ENCODE assay signal across 23 cellular contexts in genomic region chr18:51478908-51479307, GRCh38.
"Had no signal": no experiment of that assay in that cellular context is flagged by ENCODE, and none has a peak within 500 bp of the region (broad histone marks: within the 10 kb centered on the region; RNA-seq: fewer than 3 reads in every experiment).

No MANE protein-coding gene starts in this region.

- H3K27me3 ChIP-seq: neutrophil, pancreas, right lobe of liver, sigmoid colon, stomach, thyroid gland, tibial nerve, upper lobe of left lung, vagina had no signal

- DNase-seq: naive thymus-derived CD8-positive, alpha-beta T cell; nephron progenitor cell; nucleus accumbens; pancreas; psoas muscle; right lobe of liver; sigmoid colon; small intestine; stimulated activated CD4-positive, alpha-beta T cell treated with anti-CD3 and anti-CD28 coated beads, Interleukin-15, amount 100 ng/mL, for 24 hours; stimulated activated CD4-positive, alpha-beta T cell treated with anti-CD3 and anti-CD28 coated beads, Interleukin-2, amount 100 ng/mL, for 24 hours; stimulated activated CD4-positive, alpha-beta T cell treated with anti-CD3 and anti-CD28 coated beads, Interleukin-2, amount 100 ng/mL, for 48 hours; stimulated activated CD4-positive, alpha-beta T cell treated with anti-CD3 and anti-CD28 coated beads, Interleukin-4, amount 100 ng/mL, for 24 hours; stimulated activated naive B cell treated with anti-CD40 and anti-IgM and Interleukin-4, amounts not matched to agents 10 μg/mL and 1 μg/mL and 100 μg/mL, for 72 hours; stimulated activated naive CD4-positive, alpha-beta T cell treated with Interleukin-2 at 50 U/mL for 16 hours; stomach; thyroid gland; trophoblast cell; upper lobe of left lung had no signal

- ATAC-seq: naive thymus-derived CD8-positive, alpha-beta T cell; pancreas; psoas muscle; right lobe of liver; stimulated activated effector memory CD8-positive, alpha-beta T cell treated with anti-CD3 and anti-CD28 coated beads, Interleukin-12 subunit alpha, Interleukin-12 subunit beta, amount 100 ng/mL, for 72 hours; stimulated activated naive B cell treated with anti-CD40 and anti-IgM and Interleukin-4, amounts not matched to agents 10 μg/mL and 1 μg/mL and 100 μg/mL, for 72 hours had no signal

- H3K27ac ChIP-seq: neutrophil, pancreas, psoas muscle, right lobe of liver, sigmoid colon, stomach, thoracic aorta, thyroid gland, tibial nerve, upper lobe of left lung, vagina had no signal

- H3K4me3 ChIP-seq: pancreas, psoas muscle, right lobe of liver, sigmoid colon, stomach, thoracic aorta, thyroid gland, tibial nerve, upper lobe of left lung, vagina had no signal

- H3K36me3 ChIP-seq: neutrophil, pancreas, right lobe of liver, sigmoid colon, stomach, thoracic aorta, thyroid gland, tibial nerve, upper lobe of left lung, vagina had no signal

- H3K4me1 ChIP-seq: pancreas, psoas muscle, right lobe of liver, sigmoid colon, stomach, thyroid gland, tibial nerve, upper lobe of left lung, vagina had no signal

- H3K9me3 ChIP-seq: neutrophil, pancreas, psoas muscle, right lobe of liver, sigmoid colon, thoracic aorta, thyroid gland, tibial nerve, upper lobe of left lung, vagina had no signal
